Comparison of ENCODE assay signal across 14 cellular contexts in the genomic region with DNA sequence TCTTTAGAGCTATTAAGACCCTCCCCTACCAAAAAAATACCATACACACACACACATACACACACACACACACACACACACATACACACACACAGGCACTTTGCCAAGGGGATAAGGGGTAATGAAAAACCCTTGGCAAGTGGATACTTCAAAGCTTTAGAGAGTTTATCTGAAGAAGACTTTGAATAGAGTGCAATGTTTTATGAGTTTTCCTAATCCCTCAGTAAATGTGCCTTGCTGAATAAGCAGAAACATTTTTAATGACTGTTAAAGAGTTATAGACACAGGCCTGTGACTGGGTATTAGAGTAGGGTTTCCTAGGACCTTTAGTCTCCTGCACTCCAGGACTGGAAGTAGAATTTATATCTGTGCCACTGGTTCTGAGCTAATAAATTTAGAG.
DNase-seq lines count a peak whose midpoint lies in the region; ATAC-seq and TF ChIP-seq lines count a peak whose summit lies in the region.
"Had no signal": no experiment of that assay in that cellular context is flagged by ENCODE, and none has a peak within 500 bp of the region (broad histone marks: within the 10 kb centered on the region; RNA-seq: fewer than 3 reads in every experiment).

No MANE protein-coding gene starts in this region.

- no peak overlapping the region for H3K27ac ChIP-seq in liver (ENCODE audit: low read depth in 1 of 2, low read length in 2 of 2)
- peak overlapping the region in 1 of 3 donors; percentile 87 for H3K27ac ChIP-seq in right lobe of liver
- no peak overlapping the region for H3K27ac ChIP-seq in CD4-positive, alpha-beta T cell (ENCODE audit: low read depth, low read length)
- H3K27ac ChIP-seq in WERI-Rb-1, result no peak overlapping the region
- H3K27ac ChIP-seq: A549 had no signal

- CTCF ChIA-PET in CD4-positive, alpha-beta T cell (lab: Charles Lee), result no interaction called here

- no peak overlapping the region for H3K9ac ChIP-seq in liver (ENCODE audit: low read depth in 1 of 2, low read length in 2 of 2)

- H3K27me3 ChIP-seq in liver (ENCODE audit: control insufficient read depth in 4 of 4, insufficient read depth in 4 of 4, low read length in 3 of 4) (no peaks in the 10 kb centered on the region), right lobe of liver (no peaks in the 10 kb centered on the region), WERI-Rb-1 (ENCODE audit: insufficient read depth, low read depth, severe bottlenecking) (peaks cover 22% of the 10 kb centered on the region)
- H3K27me3 ChIP-seq in CD4-positive, alpha-beta T cell (ENCODE audit: control insufficient read depth, insufficient read depth, low read length), result no peaks in the 10 kb centered on the region

- no peak for TF ChIP-seq CTCF in liver (IDR thresholded peaks at IDR 0.05; ENCODE audit: low read depth, low read length, missing input control)
- TF ChIP-seq CTCF in right lobe of liver (IDR thresholded peaks at IDR 0.05), result no peak
- TF ChIP-seq CTCF in mesothelial cell of epicardium (IDR thresholded peaks at IDR 0.05; ENCODE audit: unreplicated experiment), result no peak
- no peak for TF ChIP-seq CTCF in CD4-positive, alpha-beta T cell (IDR thresholded peaks at IDR 0.05)
- TF ChIP-seq CTCF in WERI-Rb-1 (IDR thresholded peaks at IDR 0.05; ENCODE audit: low read depth, low read length), result no peak

- peaks cover 0 to 4% (median 0%) of the 10 kb centered on the region in 4 donors for H3K9me3 ChIP-seq in liver (ENCODE audit: control insufficient read depth in 4 of 4, low read length in 3 of 4)
- peaks cover 0 to 2% (median 0%) of the 10 kb centered on the region in 4 donors for H3K9me3 ChIP-seq in right lobe of liver
- H3K9me3 ChIP-seq in CD4-positive, alpha-beta T cell (ENCODE audit: control insufficient read depth, low read length), result peaks cover 4% of the 10 kb centered on the region
- no peaks in the 10 kb centered on the region for H3K9me3 ChIP-seq in WERI-Rb-1 (ENCODE audit: severe bottlenecking)

- H3K4me1 Mint-ChIP-seq in mesothelial cell of epicardium, result peaks cover 45% of the 10 kb centered on the region
- H3K4me1 Mint-ChIP-seq in CD4-positive, alpha-beta T cell (ENCODE audit: low read depth), result no peaks in the 10 kb centered on the region

- ATAC-seq in right lobe of liver, result no peak
- no peak for ATAC-seq in CD4-positive, alpha-beta T cell (ENCODE audit: poor library complexity)
- ATAC-seq: A549, PC-3 had no signal

- H3K4me3 Mint-ChIP-seq in mesothelial cell of epicardium, result no peak overlapping the region
- H3K4me3 Mint-ChIP-seq in CD4-positive, alpha-beta T cell, result no peak overlapping the region

- H3K9me3 Mint-ChIP-seq in mesothelial cell of epicardium, result peaks cover 23% of the 10 kb centered on the region
- H3K9me3 Mint-ChIP-seq in CD4-positive, alpha-beta T cell, result no peaks in the 10 kb centered on the region

- TF ChIP-seq POLR2A in right lobe of liver (IDR thresholded peaks at IDR 0.05), result no peak

- no peak overlapping the region for H3K4me3 ChIP-seq in liver (ENCODE audit: low read depth in 1 of 3, low read length in 3 of 3)
- H3K4me3 ChIP-seq in right lobe of liver, result no peak overlapping the region
- no peak overlapping the region for H3K4me3 ChIP-seq in WERI-Rb-1 (ENCODE audit: low read depth, low read length)
- H3K4me3 ChIP-seq: A549 had no signal

- no peak for DNase-seq in right lobe of liver
- DNase-seq in NCI-H1105 (lab: John Stamatoyannopoulos, UW), result peak; percentile 11
- no peak for DNase-seq in mesothelial cell of epicardium (ENCODE audit: low spot score in 2 of 2, unreplicated experiment in 2 of 2)
- no peak for DNase-seq in CD4-positive, alpha-beta T cell
- DNase-seq in globus pallidus (ENCODE audit: low spot score), result no peak
- DNase-seq in WERI-Rb-1, result no peak
- no peak for DNase-seq in mucosa of gallbladder (ENCODE audit: low spot score)
- DNase-seq: GOT3; NCI-H345; NCI-H526 treated with DMSO at 0.1 percent for 48 hours; NK-92 treated with Interleukin-12 subunit alpha and Interleukin-12 subunit beta, amount 100 ng/mL, for 24 hours; PC-3 had no signal

- intact Hi-C loops in right lobe of liver (cut with DNase I), result loop anchor here in 1 of 2 donors (10.0 kb wide), 1 partner anchor 62 kb away; no protein-coding TSS in a partner anchor
- intact Hi-C loops in CD4-positive, alpha-beta T cell (cut with DNase I, micrococcal nuclease), result no loop called here

- H3K36me3 Mint-ChIP-seq in mesothelial cell of epicardium, result peaks cover 5% of the 10 kb centered on the region
- H3K36me3 Mint-ChIP-seq in CD4-positive, alpha-beta T cell (ENCODE audit: low read depth), result no peaks in the 10 kb centered on the region

- H3K4me1 ChIP-seq in liver (ENCODE audit: control insufficient read depth in 4 of 4, insufficient read depth in 4 of 4, low read length in 3 of 4) (peaks cover 6 to 36% (median 22%) of the 10 kb centered on the region in 4 donors), right lobe of liver (peaks cover 0 to 47% (median 14%) of the 10 kb centered on the region in 4 donors)

- POLR2A ChIA-PET in CD4-positive, alpha-beta T cell (lab: Charles Lee), result no interaction called here

- no peak for TF ChIP-seq RAD21 in liver (IDR thresholded peaks at IDR 0.05)

- no peaks in the 10 kb centered on the region for H3K36me3 ChIP-seq in liver (ENCODE audit: control insufficient read depth in 4 of 4, insufficient read depth in 3 of 4, low read depth in 1 of 4, low read length in 3 of 4)
- H3K36me3 ChIP-seq in right lobe of liver, result no peaks in the 10 kb centered on the region
- no peaks in the 10 kb centered on the region for H3K36me3 ChIP-seq in WERI-Rb-1

- H3K27ac Mint-ChIP-seq in mesothelial cell of epicardium, result peak overlapping the region; percentile 75
- no peak overlapping the region for H3K27ac Mint-ChIP-seq in CD4-positive, alpha-beta T cell

- no peaks in the 10 kb centered on the region for H3K27me3 Mint-ChIP-seq in mesothelial cell of epicardium (ENCODE audit: low read depth)
- H3K27me3 Mint-ChIP-seq in CD4-positive, alpha-beta T cell, result no peaks in the 10 kb centered on the region

TF ChIP-seq in liver, 16 proteins besides CTCF, POLR2A, EP300 and RAD21:
- TF ChIP-seq, protein P1, sequence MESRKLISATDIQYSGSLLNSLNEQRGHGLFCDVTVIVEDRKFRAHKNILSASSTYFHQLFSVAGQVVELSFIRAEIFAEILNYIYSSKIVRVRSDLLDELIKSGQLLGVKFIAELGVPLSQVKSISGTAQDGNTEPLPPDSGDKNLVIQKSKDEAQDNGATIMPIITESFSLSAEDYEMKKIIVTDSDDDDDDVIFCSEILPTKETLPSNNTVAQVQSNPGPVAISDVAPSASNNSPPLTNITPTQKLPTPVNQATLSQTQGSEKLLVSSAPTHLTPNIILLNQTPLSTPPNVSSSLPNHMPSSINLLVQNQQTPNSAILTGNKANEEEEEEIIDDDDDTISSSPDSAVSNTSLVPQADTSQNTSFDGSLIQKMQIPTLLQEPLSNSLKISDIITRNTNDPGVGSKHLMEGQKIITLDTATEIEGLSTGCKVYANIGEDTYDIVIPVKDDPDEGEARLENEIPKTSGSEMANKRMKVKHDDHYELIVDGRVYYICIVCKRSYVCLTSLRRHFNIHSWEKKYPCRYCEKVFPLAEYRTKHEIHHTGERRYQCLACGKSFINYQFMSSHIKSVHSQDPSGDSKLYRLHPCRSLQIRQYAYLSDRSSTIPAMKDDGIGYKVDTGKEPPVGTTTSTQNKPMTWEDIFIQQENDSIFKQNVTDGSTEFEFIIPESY (IDR thresholded peaks at IDR 0.05), result no peak
- TF ChIP-seq GABPA (IDR thresholded peaks at IDR 0.05 in 1 of 2, conservative IDR thresholded peaks at IDR 0.05 in 1 of 2) (no peak), RXRA (IDR thresholded peaks at IDR 0.05) (no peak), SP1 (IDR thresholded peaks at IDR 0.05) (no peak), HNF4A (conservative IDR thresholded peaks at IDR 0.05) (peak; percentile 7 to 48), NR2F2 (IDR thresholded peaks at IDR 0.05) (no peak)
- TF ChIP-seq, protein P2, sequence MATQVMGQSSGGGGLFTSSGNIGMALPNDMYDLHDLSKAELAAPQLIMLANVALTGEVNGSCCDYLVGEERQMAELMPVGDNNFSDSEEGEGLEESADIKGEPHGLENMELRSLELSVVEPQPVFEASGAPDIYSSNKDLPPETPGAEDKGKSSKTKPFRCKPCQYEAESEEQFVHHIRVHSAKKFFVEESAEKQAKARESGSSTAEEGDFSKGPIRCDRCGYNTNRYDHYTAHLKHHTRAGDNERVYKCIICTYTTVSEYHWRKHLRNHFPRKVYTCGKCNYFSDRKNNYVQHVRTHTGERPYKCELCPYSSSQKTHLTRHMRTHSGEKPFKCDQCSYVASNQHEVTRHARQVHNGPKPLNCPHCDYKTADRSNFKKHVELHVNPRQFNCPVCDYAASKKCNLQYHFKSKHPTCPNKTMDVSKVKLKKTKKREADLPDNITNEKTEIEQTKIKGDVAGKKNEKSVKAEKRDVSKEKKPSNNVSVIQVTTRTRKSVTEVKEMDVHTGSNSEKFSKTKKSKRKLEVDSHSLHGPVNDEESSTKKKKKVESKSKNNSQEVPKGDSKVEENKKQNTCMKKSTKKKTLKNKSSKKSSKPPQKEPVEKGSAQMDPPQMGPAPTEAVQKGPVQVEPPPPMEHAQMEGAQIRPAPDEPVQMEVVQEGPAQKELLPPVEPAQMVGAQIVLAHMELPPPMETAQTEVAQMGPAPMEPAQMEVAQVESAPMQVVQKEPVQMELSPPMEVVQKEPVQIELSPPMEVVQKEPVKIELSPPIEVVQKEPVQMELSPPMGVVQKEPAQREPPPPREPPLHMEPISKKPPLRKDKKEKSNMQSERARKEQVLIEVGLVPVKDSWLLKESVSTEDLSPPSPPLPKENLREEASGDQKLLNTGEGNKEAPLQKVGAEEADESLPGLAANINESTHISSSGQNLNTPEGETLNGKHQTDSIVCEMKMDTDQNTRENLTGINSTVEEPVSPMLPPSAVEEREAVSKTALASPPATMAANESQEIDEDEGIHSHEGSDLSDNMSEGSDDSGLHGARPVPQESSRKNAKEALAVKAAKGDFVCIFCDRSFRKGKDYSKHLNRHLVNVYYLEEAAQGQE (IDR thresholded peaks at IDR 0.05), result no peak
- TF ChIP-seq, protein P3, sequence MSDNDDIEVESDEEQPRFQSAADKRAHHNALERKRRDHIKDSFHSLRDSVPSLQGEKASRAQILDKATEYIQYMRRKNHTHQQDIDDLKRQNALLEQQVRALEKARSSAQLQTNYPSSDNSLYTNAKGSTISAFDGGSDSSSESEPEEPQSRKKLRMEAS (IDR thresholded peaks at IDR 0.05), result no peak
